In the genomic region with DNA sequence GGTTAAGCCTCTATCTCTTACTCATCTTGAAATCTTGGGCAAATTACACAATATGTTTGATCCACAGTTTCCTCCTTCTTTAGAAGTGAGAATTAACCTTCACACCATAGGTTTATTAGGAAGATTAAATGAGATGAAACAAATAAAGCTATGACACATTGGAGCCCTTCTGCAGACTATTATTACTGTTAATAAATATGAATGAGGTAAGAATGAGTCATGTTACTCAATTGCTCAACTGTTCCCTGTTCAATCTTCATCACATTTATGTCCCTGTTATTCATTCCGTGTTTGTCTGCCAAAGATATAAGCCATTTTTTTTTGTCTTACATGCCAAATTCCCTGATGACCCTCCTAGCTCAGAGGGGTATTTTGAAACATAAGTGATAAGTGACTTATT, we compare ENCODE assay signal across 26 cellular contexts. TPM values are rescaled to one million over a fixed set of nuclear protein-coding genes. Genes with fewer than 3 reads are reported as not detected.
DNase-seq lines count a peak whose midpoint lies in the region; ATAC-seq and TF ChIP-seq lines count a peak whose summit lies in the region.
"Had no signal": no experiment of that assay in that cellular context is flagged by ENCODE, and none has a peak within 500 bp of the region (broad histone marks: within the 10 kb centered on the region; RNA-seq: fewer than 3 reads in every experiment).

No MANE protein-coding gene starts in this region.

- intact Hi-C loops in left lung (cut with DNase I), result no loop called here
- intact Hi-C loops in activated naive CD4-positive, alpha-beta T cell treated with anti-CD3 and anti-CD28 coated beads for 36 hours (cut with micrococcal nuclease), result no loop called here

- no peaks in the 10 kb centered on the region for H3K4me1 Mint-ChIP-seq in activated naive CD4-positive, alpha-beta T cell treated with anti-CD3 and anti-CD28 coated beads for 36 hours (ENCODE audit: low read depth)
- peaks cover 9% of the 10 kb centered on the region for H3K4me1 Mint-ChIP-seq in GM23338
- H3K4me1 Mint-ChIP-seq: central memory CD8-positive, alpha-beta T cell; naive B cell; T-helper 17 cell had no signal

- no peaks in the 10 kb centered on the region for H3K9me3 Mint-ChIP-seq in activated naive CD4-positive, alpha-beta T cell treated with anti-CD3 and anti-CD28 coated beads for 36 hours
- no peaks in the 10 kb centered on the region for H3K9me3 Mint-ChIP-seq in GM23338

- CTCF ChIA-PET in activated naive CD4-positive, alpha-beta T cell treated with anti-CD3 and anti-CD28 coated beads for 36 hours (lab: Charles Lee), result no interaction called here

- H3K9me3 ChIP-seq in left lung, result no peaks in the 10 kb centered on the region
- H3K9me3 ChIP-seq: psoas muscle, transverse colon had no signal

- H3K4me3 ChIP-seq in epithelial cell of esophagus (ENCODE audit: low read length) (no peak overlapping the region), left lung (no peak overlapping the region), GM23338 (no peak overlapping the region)
- H3K4me3 ChIP-seq: psoas muscle, transverse colon had no signal

- H4K20me1 ChIP-seq in GM23338 (replicated peaks; ENCODE audit: insufficient read depth), result no peaks in the 10 kb centered on the region

- peaks cover 9% of the 10 kb centered on the region for H3K9me2 ChIP-seq in GM23338 (ENCODE audit: insufficient read depth)

- H3K27me3 ChIP-seq in left lung (no peaks in the 10 kb centered on the region), GM23338 (ENCODE audit: insufficient read depth) (no peaks in the 10 kb centered on the region)
- H3K27me3 ChIP-seq: transverse colon had no signal

- DNase-seq in AG08395 (ENCODE audit: low spot score) (peak; percentile 32), HT1080 (ENCODE audit: low read depth) (peak; percentile 10), epithelial cell of esophagus (ENCODE audit: low read depth) (peak; percentile 94), left lung (no peak), GM23338 (ENCODE audit: low spot score) (no peak)
- DNase-seq in activated naive CD4-positive, alpha-beta T cell treated with anti-CD3 and anti-CD28 coated beads for 36 hours, result no peak
- DNase-seq: activated CD4-positive, CD25-positive, alpha-beta regulatory T cell treated with anti-CD3 and anti-CD28 coated beads, Interleukin-2, amount 50 U/mL, for 72 hours; activated CD8-positive, alpha-beta memory T cell treated with anti-CD3 and anti-CD28 coated beads, Interleukin-2, amount 50 U/mL, for 4 hours; activated naive CD4-positive, alpha-beta T cell treated with anti-CD3 and anti-CD28 coated beads, Interleukin-2, amount 50 U/mL, for 16 hours; AML-193; DMS153; GOT3; hippocampal formation; left colon; MM.1S; naive B cell; NCI-H2081 treated with DMSO at 0.1 percent for 48 hours; NCI-H526 treated with DMSO at 0.1 percent for 48 hours; psoas muscle; RPMI8226; stimulated activated CD4-positive, alpha-beta T cell treated with anti-CD3 and anti-CD28 coated beads, Interleukin-2, amount 100 ng/mL, for 48 hours; T-helper 17 cell; transverse colon had no signal

- H3K36me3 Mint-ChIP-seq in activated naive CD4-positive, alpha-beta T cell treated with anti-CD3 and anti-CD28 coated beads for 36 hours (ENCODE audit: low read depth), result no peaks in the 10 kb centered on the region
- no peaks in the 10 kb centered on the region for H3K36me3 Mint-ChIP-seq in GM23338 (ENCODE audit: low read depth)
- H3K36me3 Mint-ChIP-seq: naive B cell had no signal

- H3K79me2 ChIP-seq in GM23338 (replicated peaks; ENCODE audit: insufficient read depth), result no peaks in the 10 kb centered on the region

- H3K27me3 Mint-ChIP-seq in activated naive CD4-positive, alpha-beta T cell treated with anti-CD3 and anti-CD28 coated beads for 36 hours (ENCODE audit: low read depth), result peaks cover 2% of the 10 kb centered on the region
- H3K27me3 Mint-ChIP-seq in GM23338 (ENCODE audit: insufficient read depth, low read depth, poor library complexity), result no peaks in the 10 kb centered on the region
- H3K27me3 Mint-ChIP-seq: central memory CD8-positive, alpha-beta T cell; naive B cell; T-helper 17 cell had no signal

- no peak overlapping the region for H3K4me3 Mint-ChIP-seq in activated naive CD4-positive, alpha-beta T cell treated with anti-CD3 and anti-CD28 coated beads for 36 hours
- no peak overlapping the region for H3K4me3 Mint-ChIP-seq in GM23338
- H3K4me3 Mint-ChIP-seq: central memory CD8-positive, alpha-beta T cell; naive B cell; T-helper 17 cell had no signal

- no peak overlapping the region for H3K27ac Mint-ChIP-seq in activated naive CD4-positive, alpha-beta T cell treated with anti-CD3 and anti-CD28 coated beads for 36 hours
- no peak overlapping the region for H3K27ac Mint-ChIP-seq in GM23338
- H3K27ac Mint-ChIP-seq: naive B cell, T-helper 17 cell had no signal

- H3K4me1 ChIP-seq in left lung, result no peaks in the 10 kb centered on the region
- no peaks in the 10 kb centered on the region for H3K4me1 ChIP-seq in GM23338 (ENCODE audit: insufficient read depth)
- H3K4me1 ChIP-seq: psoas muscle, transverse colon had no signal

- no peak overlapping the region for H3K27ac ChIP-seq in left lung
- H3K27ac ChIP-seq in GM23338 (ENCODE audit: low read depth), result no peak overlapping the region
- H3K27ac ChIP-seq: psoas muscle, transverse colon had no signal

- no peak overlapping the region for H3K4me2 ChIP-seq in GM23338

- ATAC-seq in left lung (peak; percentile 62), GM21825 (IDR thresholded peaks at IDR 0.05; ENCODE audit: unreplicated experiment) (no peak), GM21423 (IDR thresholded peaks at IDR 0.05; ENCODE audit: unreplicated experiment) (no peak), GM23338 (no peak)
- ATAC-seq: left colon, T-helper 17 cell had no signal

- H3K36me3 ChIP-seq in left lung (no peaks in the 10 kb centered on the region), GM23338 (ENCODE audit: insufficient read depth) (no peaks in the 10 kb centered on the region)
- H3K36me3 ChIP-seq: transverse colon had no signal

- H3F3A ChIP-seq in GM23338 (replicated peaks; ENCODE audit: low read depth), result no peaks in the 10 kb centered on the region

- no peak for TF ChIP-seq CTCF in epithelial cell of esophagus (IDR thresholded peaks at IDR 0.05; ENCODE audit: insufficient read depth, low read depth, low read length, missing control alignments)
- TF ChIP-seq CTCF in left lung (IDR thresholded peaks at IDR 0.05), result no peak
- TF ChIP-seq CTCF in GM23338 (conservative IDR thresholded peaks at IDR 0.05; ENCODE audit: low read depth in 2 of 2), result no peak

- H2AFZ ChIP-seq in GM23338, result no peak overlapping the region

TF ChIP-seq in GM23338, 12 proteins besides CTCF, POLR2A, EP300 and RAD21 (continues in another document):
- no peak for TF ChIP-seq REST (IDR thresholded peaks at IDR 0.05; ENCODE audit: unreplicated experiment)
- TF ChIP-seq EZH2 (IDR thresholded peaks at IDR 0.05; ENCODE audit: low read depth, unreplicated experiment), result no peak
- no peak for TF ChIP-seq EZH2phosphoT487 (IDR thresholded peaks at IDR 0.05; ENCODE audit: unreplicated experiment)
- TF ChIP-seq POLR2AphosphoS5 (IDR thresholded peaks at IDR 0.05; ENCODE audit: low read depth), result no peak

RNA-seq across cellular contexts. Expression of gene PAPPA, which starts 52.1 kb away (rescaled TPM):
- 3.7 and 5.4 TPM in 2 replicates for total RNA-seq in HT1080 (2014; rRNA removed; shearing (Covaris generic))
- 11.7 and 16.3 TPM in 2 replicates for polyA plus RNA-seq in HT1080 (2015; cell fraction: cytosol; rRNA removed)
- polyA plus RNA-seq in HT1080 (2015; cell fraction: nucleus; rRNA removed), result 77.5 and 85.0 TPM in 2 replicates
- 1 to 10 TPM; 4.3 to 9.8 TPM for total RNA-seq in left lung
- total RNA-seq in activated naive CD4-positive, alpha-beta T cell treated with anti-CD3 and anti-CD28 coated beads for 36 hours, result not detected
- 0.31 and 0.38 TPM in 2 replicates for total RNA-seq in GM23338 (2014; rRNA removed; shearing (Covaris generic))
- 0.21 and 0.66 TPM in 2 replicates for polyA plus RNA-seq in GM23338 (2016; fragmentation: Nextera tagmentation; extraction: Ambion mirVana)

Comparison
In these comparisons a context has a peak if more than half of its experiments do, and no peak if none do; other contexts are left out.
1. DNase-seq: peak in AG08395 (single experiment), HT1080 (single experiment) and epithelial cell of esophagus (single experiment); none in left lung (0 of 2), activated naive CD4-positive, alpha-beta T cell treated with anti-CD3 and anti-CD28 coated beads for 36 hours (single experiment) and GM23338 (single experiment).